Comparison of ENCODE assay signal across 1 cellular context in the genomic region with DNA sequence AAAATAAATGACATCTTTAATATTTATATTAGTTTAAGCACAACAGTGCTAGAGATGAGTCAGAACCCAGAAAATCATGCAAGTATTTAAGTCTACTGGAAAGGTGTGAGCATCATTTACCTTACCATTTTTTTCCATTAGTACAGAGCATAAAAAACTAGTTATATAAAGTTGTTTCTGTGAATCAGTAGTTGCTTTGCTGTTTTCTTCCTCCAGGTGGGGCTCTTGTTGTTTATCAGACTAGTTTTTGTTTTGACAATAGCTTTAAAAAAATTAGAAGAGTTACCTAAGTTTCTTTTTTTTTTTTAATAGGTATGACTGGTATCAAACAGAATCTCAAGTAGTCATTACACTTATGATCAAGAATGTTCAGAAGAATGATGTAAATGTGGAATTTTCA.
TF ChIP-seq lines count a peak whose summit lies in the region.

No MANE protein-coding gene starts in this region.

TF ChIP-seq in IMR-90, 13 proteins besides CTCF, POLR2A, EP300 and RAD21:
- TF ChIP-seq SMC3 (IDR thresholded peaks at IDR 0.05; ENCODE audit: low read depth, low read length) (no peak; the same call in 1 of the 2 replicates), MXI1 (IDR thresholded peaks at IDR 0.05; ENCODE audit: borderline replicate concordance, low read depth, low read length) (no peak), USF2 (IDR thresholded peaks at IDR 0.05; ENCODE audit: low read depth, low read length) (no peak), BHLHE40 (IDR thresholded peaks at IDR 0.05; ENCODE audit: low read depth, low read length) (no peak)
